Comparison of ENCODE assay signal across 2 cellular contexts in genomic region chr20:48120120-48120519, GRCh38.
TF ChIP-seq lines count a peak whose summit lies in the region.

No MANE protein-coding gene starts in this region.

TF ChIP-seq in HepG2, 621 proteins besides CTCF, POLR2A, EP300 and RAD21 (continued from another document and continues in another):
- TF ChIP-seq, protein P1, sequence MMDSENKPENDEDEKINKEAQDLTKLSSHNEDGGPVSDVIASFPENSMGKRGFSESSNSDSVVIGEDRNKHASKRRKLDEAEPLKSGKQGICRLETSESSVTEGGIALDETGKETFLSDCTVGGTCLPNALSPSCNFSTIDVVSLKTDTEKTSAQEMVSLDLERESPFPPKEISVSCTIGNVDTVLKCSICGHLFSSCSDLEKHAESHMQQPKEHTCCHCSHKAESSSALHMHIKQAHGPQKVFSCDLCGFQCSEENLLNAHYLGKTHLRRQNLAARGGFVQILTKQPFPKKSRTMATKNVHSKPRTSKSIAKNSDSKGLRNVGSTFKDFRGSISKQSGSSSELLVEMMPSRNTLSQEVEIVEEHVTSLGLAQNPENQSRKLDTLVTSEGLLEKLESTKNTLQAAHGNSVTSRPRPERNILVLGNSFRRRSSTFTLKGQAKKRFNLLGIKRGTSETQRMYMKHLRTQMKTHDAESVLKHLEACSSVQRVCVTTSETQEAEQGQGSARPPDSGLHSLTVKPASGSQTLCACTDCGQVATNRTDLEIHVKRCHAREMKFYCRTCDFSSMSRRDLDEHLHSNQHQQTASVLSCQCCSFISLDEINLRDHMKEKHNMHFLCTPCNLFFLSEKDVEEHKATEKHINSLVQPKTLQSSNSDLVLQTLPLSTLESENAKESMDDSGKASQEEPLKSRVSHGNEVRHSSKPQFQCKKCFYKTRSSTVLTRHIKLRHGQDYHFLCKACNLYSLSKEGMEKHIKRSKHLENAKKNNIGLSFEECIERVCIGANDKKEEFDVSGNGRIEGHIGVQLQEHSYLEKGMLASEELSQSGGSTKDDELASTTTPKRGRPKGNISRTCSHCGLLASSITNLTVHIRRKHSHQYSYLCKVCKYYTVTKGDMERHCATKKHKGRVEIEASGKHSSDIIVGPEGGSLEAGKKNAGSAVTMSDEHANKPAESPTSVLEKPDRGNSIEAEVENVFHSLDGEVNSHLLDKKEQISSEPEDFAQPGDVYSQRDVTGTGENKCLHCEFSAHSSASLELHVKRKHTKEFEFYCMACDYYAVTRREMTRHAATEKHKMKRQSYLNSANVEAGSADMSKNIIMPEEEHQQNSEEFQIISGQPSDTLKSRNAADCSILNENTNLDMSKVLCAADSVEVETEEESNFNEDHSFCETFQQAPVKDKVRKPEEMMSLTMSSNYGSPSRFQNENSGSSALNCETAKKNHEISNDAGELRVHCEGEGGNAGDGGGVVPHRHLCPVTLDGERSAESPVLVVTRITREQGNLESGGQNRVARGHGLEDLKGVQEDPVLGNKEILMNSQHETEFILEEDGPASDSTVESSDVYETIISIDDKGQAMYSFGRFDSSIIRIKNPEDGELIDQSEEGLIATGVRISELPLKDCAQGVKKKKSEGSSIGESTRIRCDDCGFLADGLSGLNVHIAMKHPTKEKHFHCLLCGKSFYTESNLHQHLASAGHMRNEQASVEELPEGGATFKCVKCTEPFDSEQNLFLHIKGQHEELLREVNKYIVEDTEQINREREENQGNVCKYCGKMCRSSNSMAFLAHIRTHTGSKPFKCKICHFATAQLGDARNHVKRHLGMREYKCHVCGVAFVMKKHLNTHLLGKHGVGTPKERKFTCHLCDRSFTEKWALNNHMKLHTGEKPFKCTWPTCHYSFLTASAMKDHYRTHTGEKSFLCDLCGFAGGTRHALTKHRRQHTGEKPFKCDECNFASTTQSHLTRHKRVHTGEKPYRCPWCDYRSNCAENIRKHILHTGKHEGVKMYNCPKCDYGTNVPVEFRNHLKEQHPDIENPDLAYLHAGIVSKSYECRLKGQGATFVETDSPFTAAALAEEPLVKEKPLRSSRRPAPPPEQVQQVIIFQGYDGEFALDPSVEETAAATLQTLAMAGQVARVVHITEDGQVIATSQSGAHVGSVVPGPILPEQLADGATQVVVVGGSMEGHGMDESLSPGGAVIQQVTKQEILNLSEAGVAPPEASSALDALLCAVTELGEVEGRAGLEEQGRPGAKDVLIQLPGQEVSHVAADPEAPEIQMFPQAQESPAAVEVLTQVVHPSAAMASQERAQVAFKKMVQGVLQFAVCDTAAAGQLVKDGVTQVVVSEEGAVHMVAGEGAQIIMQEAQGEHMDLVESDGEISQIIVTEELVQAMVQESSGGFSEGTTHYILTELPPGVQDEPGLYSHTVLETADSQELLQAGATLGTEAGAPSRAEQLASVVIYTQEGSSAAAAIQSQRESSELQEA (CRISPR knock-in tag; IDR thresholded peaks at IDR 0.05; ENCODE audit: not compliant biosample characterization): no peak
- TF ChIP-seq RARG (CRISPR knock-in tag; IDR thresholded peaks at IDR 0.05; ENCODE audit: low read depth) (no peak), CEBPG (CRISPR knock-in tag; IDR thresholded peaks at IDR 0.05) (0 out of 2 replicates have a peak, but pooled peaks have one; percentile 24), ZBTB4 (CRISPR knock-in tag; IDR thresholded peaks at IDR 0.05; ENCODE audit: borderline replicate concordance) (no peak), ZNF580 (CRISPR knock-in tag; IDR thresholded peaks at IDR 0.05; ENCODE audit: borderline replicate concordance, low read depth) (no peak), PREB (CRISPR knock-in tag; IDR thresholded peaks at IDR 0.05) (no peak), CEBPB (IDR thresholded peaks at IDR 0.05; ENCODE audit: borderline replicate concordance, low read depth, low read length) (peak; percentile 80; the same call in 1 of the 2 replicates), ZNF550 (CRISPR knock-in tag; IDR thresholded peaks at IDR 0.05; ENCODE audit: borderline replicate concordance) (no peak), ATF7 (IDR thresholded peaks at IDR 0.05) (peak; percentile 37), ATF7 (CRISPR knock-in tag; IDR thresholded peaks at IDR 0.05) (no peak), GATAD2A (CRISPR knock-in tag; IDR thresholded peaks at IDR 0.05) (no peak), AHR (CRISPR knock-in tag; IDR thresholded peaks at IDR 0.05) (no peak), EHMT2 (IDR thresholded peaks at IDR 0.05; ENCODE audit: borderline replicate concordance, low read depth, low read length) (no peak)

TF ChIP-seq in K562, 482 proteins besides CTCF, POLR2A, EP300 and RAD21 (continued from another document and continues in another):
- peak; percentile 56 for TF ChIP-seq NFE2 (IDR thresholded peaks at IDR 0.05; ENCODE audit: low read depth)
- TF ChIP-seq ZHX1 (conservative IDR thresholded peaks at IDR 0.05; ENCODE audit: low read length): no peak
- TF ChIP-seq ZBTB11 (CRISPR knock-in tag; IDR thresholded peaks at IDR 0.05): 0 out of 6 replicates have a peak, but pooled peaks of 1 of the 3 experiments have one; percentile 30
- peak; percentile 54; the same call in 1 of the 2 replicates for TF ChIP-seq TFAP4 (CRISPR knock-in tag; IDR thresholded peaks at IDR 0.05; ENCODE audit: borderline replicate concordance)
- TF ChIP-seq HNRNPLL (IDR thresholded peaks at IDR 0.05; ENCODE audit: low read depth, low read length, poor library complexity, severe bottlenecking): no peak
- no peak for TF ChIP-seq KAT8 (IDR thresholded peaks at IDR 0.05; ENCODE audit: low read depth)
- no peak for TF ChIP-seq GABPB1 (CRISPR knock-in tag; IDR thresholded peaks at IDR 0.05)
- no peak for TF ChIP-seq CBX2 (IDR thresholded peaks at IDR 0.05; ENCODE audit: insufficient read depth, low read length, poor library complexity, severe bottlenecking)
- TF ChIP-seq MYBL2 (IDR thresholded peaks at IDR 0.05; ENCODE audit: low read depth): no peak
- TF ChIP-seq MYBL2 (CRISPR knock-in tag; IDR thresholded peaks at IDR 0.05; ENCODE audit: borderline replicate concordance): no peak
- TF ChIP-seq FOSL1 (tag; conservative IDR thresholded peaks at IDR 0.05): peak; percentile 73
- TF ChIP-seq, protein P2, sequence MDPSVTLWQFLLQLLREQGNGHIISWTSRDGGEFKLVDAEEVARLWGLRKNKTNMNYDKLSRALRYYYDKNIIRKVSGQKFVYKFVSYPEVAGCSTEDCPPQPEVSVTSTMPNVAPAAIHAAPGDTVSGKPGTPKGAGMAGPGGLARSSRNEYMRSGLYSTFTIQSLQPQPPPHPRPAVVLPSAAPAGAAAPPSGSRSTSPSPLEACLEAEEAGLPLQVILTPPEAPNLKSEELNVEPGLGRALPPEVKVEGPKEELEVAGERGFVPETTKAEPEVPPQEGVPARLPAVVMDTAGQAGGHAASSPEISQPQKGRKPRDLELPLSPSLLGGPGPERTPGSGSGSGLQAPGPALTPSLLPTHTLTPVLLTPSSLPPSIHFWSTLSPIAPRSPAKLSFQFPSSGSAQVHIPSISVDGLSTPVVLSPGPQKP (CRISPR knock-in tag; IDR thresholded peaks at IDR 0.05): no peak
- TF ChIP-seq JUND (IDR thresholded peaks at IDR 0.05; ENCODE audit: borderline replicate concordance, low read depth, low read length): peak; percentile 81
- no peak for TF ChIP-seq JUND (tag; IDR thresholded peaks at IDR 0.05; ENCODE audit: borderline replicate concordance, low read depth, low read length)
- no peak for TF ChIP-seq MCM2 (IDR thresholded peaks at IDR 0.05; ENCODE audit: low read depth)
- TF ChIP-seq ZNF318 (IDR thresholded peaks at IDR 0.05; ENCODE audit: borderline replicate concordance in 1 of 2, low read depth in 1 of 2): 0 out of 4 replicates have a peak, but pooled peaks of 1 of the 2 experiments have one; percentile 32
- TF ChIP-seq PCBP2 (IDR thresholded peaks at IDR 0.05; ENCODE audit: low read depth, low read length, poor library complexity, severe bottlenecking): no peak
